8 cellular contexts compared by ENCODE assay signal in genomic region chr3:101643861-101644613, GRCh38. TPM values are rescaled to one million over a fixed set of nuclear protein-coding genes. Genes with fewer than 3 reads are reported as not detected.
A peak's percentile ranks its signal among the peaks of the same experiment; 100 is the strongest.
DNase-seq lines count a peak whose midpoint lies in the region; ATAC-seq and TF ChIP-seq lines count a peak whose summit lies in the region.
"Had no signal": no experiment of that assay in that cellular context is flagged by ENCODE, and none has a peak within 500 bp of the region (broad histone marks: within the 10 kb centered on the region; RNA-seq: fewer than 3 reads in every experiment).

No MANE protein-coding gene starts in this region.

- H3K4me1 Mint-ChIP-seq in HFFc6 (ENCODE audit: low read depth), result peaks cover 26% of the 10 kb centered on the region
- H3K4me1 Mint-ChIP-seq in T-cell, result peaks cover 27 to 34% (median 29%) of the 10 kb centered on the region in 3 donors
- H3K4me1 Mint-ChIP-seq: brain had no signal

- POLR2A ChIA-PET in T-cell (lab: Charles Lee), result interaction anchor here in 1 of 2 donors (0.6 kb wide), 1 partner anchor 58 kb away, joined by 3 read pairs; no protein-coding TSS in a partner anchor

- no peaks in the 10 kb centered on the region for H3K9me3 Mint-ChIP-seq in HFFc6
- H3K9me3 Mint-ChIP-seq in T-cell, result no peaks in the 10 kb centered on the region
- H3K9me3 Mint-ChIP-seq: brain had no signal

- H3K36me3 Mint-ChIP-seq in HFFc6 (ENCODE audit: low read depth), result peaks cover 8% of the 10 kb centered on the region
- peaks cover 15% of the 10 kb centered on the region for H3K36me3 Mint-ChIP-seq in T-cell

- CTCF ChIA-PET in T-cell (lab: Charles Lee), result no interaction called here

- ATAC-seq in T-cell (replicated peaks in 1 of 4), result peak; percentile 73 to 88 (median 82)
- ATAC-seq in GM18858 (IDR thresholded peaks at IDR 0.05; ENCODE audit: unreplicated experiment), result no peak
- no peak for ATAC-seq in GM18511 (IDR thresholded peaks at IDR 0.05; ENCODE audit: unreplicated experiment)
- no peak for ATAC-seq in GM18873 (IDR thresholded peaks at IDR 0.05; ENCODE audit: low FRiP score, unreplicated experiment)

- TF ChIP-seq CTCF in HFFc6 (IDR thresholded peaks at IDR 0.05), result no peak

- H3K27me3 Mint-ChIP-seq in HFFc6 (ENCODE audit: insufficient read depth) (peaks cover 12% of the 10 kb centered on the region), T-cell (no peaks in the 10 kb centered on the region)
- H3K27me3 Mint-ChIP-seq: brain had no signal

- H3K4me3 Mint-ChIP-seq in HFFc6 (peak overlapping the region; percentile 30; the same call in 1 of the 2 replicates), T-cell (peak overlapping the region in 1 of 3 donors; percentile 48)
- H3K4me3 Mint-ChIP-seq: brain had no signal

- H3K27ac Mint-ChIP-seq in HFFc6, result peak overlapping the region; percentile 80
- H3K27ac Mint-ChIP-seq in T-cell, result peak overlapping the region; percentile 60 to 79
- H3K27ac Mint-ChIP-seq: brain had no signal

- peak; percentile 96 for DNase-seq in HFFc6
- peak in 28 of 34 experiments; percentile 7 to 65 (median 33) for DNase-seq in T-cell
- DNase-seq in dermis blood vessel endothelial cell, result peak; percentile 60
- DNase-seq in stimulated activated CD4-positive, alpha-beta T cell treated with anti-CD3 and anti-CD28 coated beads, TNF-alpha, amount 100 ng/mL, for 48 hours (ENCODE audit: low read depth in 3 of 3), result peak; percentile 8 to 26 (median 18)

RNA-seq across cellular contexts. Expression of gene ZBTB11, which starts 32.9 kb away (rescaled TPM):
- 10 to 100 TPM; 13.0 to 16.3 (median 15.5) TPM for total RNA-seq in HFFc6 (2021; fragmentation: NEBNext Ultra II Directional; extraction: Animal tissue kit (Norgen Biotek cat#: 25700))
- total RNA-seq in T-cell, result 10 to 100 TPM; 38.7 to 61.4 (median 45.6) TPM
- total RNA-seq in dermis blood vessel endothelial cell, result 27.6 and 28.0 TPM in 2 replicates

RNA-seq across cellular contexts. Expression of gene RPL24, which starts 42.5 kb away (rescaled TPM):
- total RNA-seq in HFFc6 (2021; fragmentation: NEBNext Ultra II Directional; extraction: Animal tissue kit (Norgen Biotek cat#: 25700)), result 1,000 to 10,000 TPM in 5 of 6 experiments, 100 to 1,000 TPM in 1; 995 to 1,172 (median 1,151) TPM
- total RNA-seq in T-cell, result 1,000 to 10,000 TPM; 1,381 to 1,498 (median 1,473) TPM
- 1,283 and 2,049 TPM in 2 replicates for total RNA-seq in dermis blood vessel endothelial cell

Comparison
In these comparisons a context has a peak if more than half of its experiments do, and no peak if none do; other contexts are left out.
1. DNase-seq: peak in every context shown above with its lines; median percentile 96 in HFFc6; 60 in dermis blood vessel endothelial cell; 33 in T-cell; 18 in stimulated activated CD4-positive, alpha-beta T cell treated with anti-CD3 and anti-CD28 coated beads, TNF-alpha, amount 100 ng/mL, for 48 hours.
2. ATAC-seq: peak in T-cell (4 of 4); none in GM18858 (single experiment), GM18511 (single experiment) and GM18873 (single experiment).